ENCODE assay signal across 8 cellular contexts in genomic region chr5:128084228-128085167, GRCh38. TPM values are rescaled to one million over a fixed set of nuclear protein-coding genes. Genes with fewer than 3 reads are reported as not detected.
DNase-seq lines count a peak whose midpoint lies in the region; ATAC-seq and TF ChIP-seq lines count a peak whose summit lies in the region.

No MANE protein-coding gene starts in this region.

- CTCF ChIA-PET in PC-3 (lab: Charles Lee) = interaction anchor here (0.5 to 0.9 kb wide), 4 partner anchors 43 to 242 kb away, joined by 3 to 8 read pairs (median 4); no protein-coding TSS in a partner anchor

- peak overlapping the region; percentile 20 for H2AFZ ChIP-seq in PC-3 (ENCODE audit: low read length)

- H3K4me3 ChIP-seq in PC-3 (ENCODE audit: low read length) (peak overlapping the region; percentile 89), gastroesophageal sphincter (peak overlapping the region; percentile 43 to 98), neutrophil (ENCODE audit: low read depth in 1 of 2, low read length in 1 of 2) (peak overlapping the region; percentile 81 to 91), thymus (ENCODE audit: low read length) (peak overlapping the region; percentile 85)

- no peaks in the 10 kb centered on the region for H3K27me3 ChIP-seq in PC-3 (ENCODE audit: low read length)
- H3K27me3 ChIP-seq in gastroesophageal sphincter = no peaks in the 10 kb centered on the region
- peaks cover 9% of the 10 kb centered on the region for H3K27me3 ChIP-seq in neutrophil
- H3K27me3 ChIP-seq in thymus (ENCODE audit: control insufficient read depth, insufficient read depth) = no peaks in the 10 kb centered on the region

- peak overlapping the region; percentile 100 for H3K4me2 ChIP-seq in PC-3 (ENCODE audit: low read length)

- no peak for TF ChIP-seq POLR2A in gastroesophageal sphincter (IDR thresholded peaks at IDR 0.05)

- peak overlapping the region; percentile 90 for H3K9ac ChIP-seq in PC-3 (ENCODE audit: low read length)

- WGBS in gastroesophageal sphincter (ENCODE audit: low coverage in 1 of 2), 2 donors = 5 to 8% methylated on average over 7 to 8 of the region's 71 CpGs
- WGBS in thymus = 2% methylated on average over 71 of the region's 71 CpGs

- POLR2A ChIA-PET in PC-3 (lab: Charles Lee; ENCODE audit: unreplicated experiment) = interaction anchor here (0.6 to 0.8 kb wide), 3 partner anchors 110 to 160 kb away, joined by 3 to 5 read pairs (median 4); no protein-coding TSS in a partner anchor

- ATAC-seq in HG03039 (IDR thresholded peaks at IDR 0.05; ENCODE audit: unreplicated experiment) = peak; percentile 20
- ATAC-seq in PC-3 = peak; percentile 9
- no peak for ATAC-seq in gastroesophageal sphincter

- no peak overlapping the region for H3K27ac ChIP-seq in PC-3 (ENCODE audit: low read length)
- H3K27ac ChIP-seq in gastroesophageal sphincter = peak overlapping the region; percentile 43 to 99 (median 98)
- peak overlapping the region; percentile 93 for H3K27ac ChIP-seq in neutrophil
- peak overlapping the region; percentile 20 for H3K27ac ChIP-seq in thymus (ENCODE audit: low read depth)

- H3K9me2 ChIP-seq in PC-3 (replicated peaks; ENCODE audit: low read length) = no peaks in the 10 kb centered on the region

- TF ChIP-seq CTCF in PC-3 (conservative IDR thresholded peaks at IDR 0.05; ENCODE audit: low read depth, low read length) (no peak), gastroesophageal sphincter (IDR thresholded peaks at IDR 0.05) (no peak), neutrophil (IDR thresholded peaks at IDR 0.05) (no peak)

- no TSS peak for BruUV-seq in PC-3 (replicated peaks; lab: Mats Ljungman, UMichigan)

- intact Hi-C loops in PC-3 (cut with micrococcal nuclease) = loop anchor here (1.0 kb wide), 1 partner anchor 115 kb away; no protein-coding TSS in a partner anchor

- peaks cover 34% of the 10 kb centered on the region for H4K20me1 ChIP-seq in PC-3 (ENCODE audit: low read length)

- H3K79me2 ChIP-seq in PC-3 (ENCODE audit: low read length) = peaks cover 79% of the 10 kb centered on the region

- peaks cover 37% of the 10 kb centered on the region for H3K4me1 ChIP-seq in PC-3 (ENCODE audit: insufficient read depth, low read length)
- H3K4me1 ChIP-seq in gastroesophageal sphincter = peaks cover 0 to 54% (median 1%) of the 10 kb centered on the region in 3 donors
- H3K4me1 ChIP-seq in neutrophil (ENCODE audit: control insufficient read depth in 1 of 2, insufficient read depth in 1 of 2, low read depth in 1 of 2, low read length in 1 of 2) = peaks cover 41 to 44% of the 10 kb centered on the region in 2 experiments
- H3K4me1 ChIP-seq in thymus (ENCODE audit: control insufficient read depth, insufficient read depth, low read length) = peaks cover 6% of the 10 kb centered on the region

- H3K36me3 ChIP-seq in PC-3 (ENCODE audit: low read depth, low read length) = no peaks in the 10 kb centered on the region
- H3K36me3 ChIP-seq in gastroesophageal sphincter = no peaks in the 10 kb centered on the region
- no peaks in the 10 kb centered on the region for H3K36me3 ChIP-seq in neutrophil
- no peaks in the 10 kb centered on the region for H3K36me3 ChIP-seq in thymus (ENCODE audit: control insufficient read depth, insufficient read depth)

- TF ChIP-seq EP300 in gastroesophageal sphincter (IDR thresholded peaks at IDR 0.05) = no peak

- DNase-seq in NCI-H526 (lab: John Stamatoyannopoulos, UW) = peak; percentile 2 to 53
- no peak for DNase-seq in NCI-H526 treated with DMSO at 0.1 percent for 48 hours (lab: John Stamatoyannopoulos, UW)
- peak; percentile 44 for DNase-seq in PC-3
- DNase-seq in activated gamma-delta T cell (lab: John Stamatoyannopoulos, UW) = peak; percentile 37

- H3F3A ChIP-seq in PC-3 (ENCODE audit: low read length, unreplicated experiment) = no peaks in the 10 kb centered on the region

- no peaks in the 10 kb centered on the region for H3K9me3 ChIP-seq in PC-3 (ENCODE audit: low read length)
- no peaks in the 10 kb centered on the region for H3K9me3 ChIP-seq in gastroesophageal sphincter
- H3K9me3 ChIP-seq in neutrophil = no peaks in the 10 kb centered on the region
- H3K9me3 ChIP-seq in thymus (ENCODE audit: control insufficient read depth) = no peaks in the 10 kb centered on the region

RNA-seq across cellular contexts. Expression of gene SLC12A2, which starts 0.9 kb away (rescaled TPM):
- total RNA-seq in PC-3 (2014; rRNA removed) (33.9 and 42.3 TPM in 2 replicates), gastroesophageal sphincter (100 to 1,000 TPM; 105 to 137 (median 129) TPM)
- 3.8 TPM for polyA plus RNA-seq in thymus
